ENCODE assay signal across 9 cellular contexts in genomic region chr11:76588455-76589325, GRCh38.
DNase-seq lines count a peak whose midpoint lies in the region; ATAC-seq and TF ChIP-seq lines count a peak whose summit lies in the region.
"Had no signal": no experiment of that assay in that cellular context is flagged by ENCODE, and none has a peak within 500 bp of the region (broad histone marks: within the 10 kb centered on the region; RNA-seq: fewer than 3 reads in every experiment).

No MANE protein-coding gene starts in this region.

- peak; percentile 62 to 71 for DNase-seq in activated T-cell treated with anti-CD3 and anti-CD28 coated beads, Interleukin-2, amount 50 U/mL, for 72 hours
- DNase-seq in hepatocyte (ENCODE audit: low spot score) (peak; percentile 65), NCI-H2196 treated with DMSO at 0.1 percent for 48 hours (lab: John Stamatoyannopoulos, UW; ENCODE audit: unreplicated experiment) (no peak), NCI-H1048 (lab: John Stamatoyannopoulos, UW) (no peak), prostate gland (ENCODE audit: low spot score) (no peak)
- DNase-seq in stimulated activated CD4-positive, alpha-beta T cell treated with anti-CD3 and anti-CD28 coated beads, Interleukin-4, amount 100 ng/mL, for 4 hours: peak; percentile 33 to 35

- H3K9me3 ChIP-seq in Loucy (ENCODE audit: insufficient read depth, low read depth, low read length): no peaks in the 10 kb centered on the region
- H3K9me3 ChIP-seq in hepatocyte (ENCODE audit: low read depth): no peaks in the 10 kb centered on the region
- no peaks in the 10 kb centered on the region for H3K9me3 ChIP-seq in prostate gland

- H3K9me2 ChIP-seq in Loucy (replicated peaks; ENCODE audit: low read depth, low read length) (no peaks in the 10 kb centered on the region), hepatocyte (replicated peaks; ENCODE audit: insufficient read depth) (no peaks in the 10 kb centered on the region)

- 67% methylated on average over 25 of the region's 25 CpGs for WGBS in hepatocyte (ENCODE audit: low lambda C conversion rate, missing lambda C conversion rate)
- WGBS in prostate gland: 83% methylated on average over 25 of the region's 25 CpGs

- peaks cover 0 to 1% of the 10 kb centered on the region in 2 donors for H3K36me3 Mint-ChIP-seq in activated T-cell treated with anti-CD3 and anti-CD28 coated beads, Interleukin-2, amount 50 U/mL, for 72 hours (ENCODE audit: insufficient read depth in 2 of 2)

- TF ChIP-seq CTCF in Loucy (conservative IDR thresholded peaks at IDR 0.05; ENCODE audit: low read length) (no peak), hepatocyte (IDR thresholded peaks at IDR 0.05; ENCODE audit: poor library complexity) (no peak), prostate gland (IDR thresholded peaks at IDR 0.05) (no peak)

- H3K4me2 ChIP-seq in Loucy (ENCODE audit: low read depth, low read length, poor library complexity, severe bottlenecking): peak overlapping the region; percentile 11
- peak overlapping the region; percentile 35 for H3K4me2 ChIP-seq in hepatocyte

- H3K36me3 ChIP-seq in Loucy (ENCODE audit: insufficient read depth, low read length): no peaks in the 10 kb centered on the region
- H3K36me3 ChIP-seq in hepatocyte (replicated peaks; ENCODE audit: insufficient read depth, low read depth): no peaks in the 10 kb centered on the region
- H3K36me3 ChIP-seq in prostate gland: no peaks in the 10 kb centered on the region

- H3K4me3 ChIP-seq in Loucy (ENCODE audit: low read length, poor library complexity, severe bottlenecking): no peak overlapping the region
- no peak overlapping the region for H3K4me3 ChIP-seq in hepatocyte
- H3K4me3 ChIP-seq in prostate gland: no peak overlapping the region

- H2AFZ ChIP-seq in Loucy (ENCODE audit: low read length) (no peak overlapping the region), hepatocyte (peak overlapping the region; percentile 23)

- peak; percentile 79 to 84 for ATAC-seq in activated T-cell treated with anti-CD3 and anti-CD28 coated beads, Interleukin-2, amount 50 U/mL, for 72 hours (replicated peaks in 1 of 2)
- ATAC-seq in GM21825 (IDR thresholded peaks at IDR 0.05; ENCODE audit: unreplicated experiment): no peak

- intact Hi-C loops in prostate gland (cut with DNase I): no loop called here

- no peak overlapping the region for H3K9ac ChIP-seq in Loucy (ENCODE audit: low read depth, low read length, poor library complexity, severe bottlenecking)

- H3K27ac ChIP-seq in hepatocyte: peak overlapping the region; percentile 90
- no peak overlapping the region for H3K27ac ChIP-seq in prostate gland

- peak overlapping the region; percentile 27 to 72 for H3K4me3 Mint-ChIP-seq in activated T-cell treated with anti-CD3 and anti-CD28 coated beads, Interleukin-2, amount 50 U/mL, for 72 hours
- H3K4me3 Mint-ChIP-seq: neural crest cell had no signal

- peaks cover 57% of the 10 kb centered on the region for H3K4me1 Mint-ChIP-seq in activated T-cell treated with anti-CD3 and anti-CD28 coated beads, Interleukin-2, amount 50 U/mL, for 72 hours (ENCODE audit: low read depth)

- H3K9me3 Mint-ChIP-seq in activated T-cell treated with anti-CD3 and anti-CD28 coated beads, Interleukin-2, amount 50 U/mL, for 72 hours: no peaks in the 10 kb centered on the region
- H3K9me3 Mint-ChIP-seq: neural crest cell had no signal

- no peaks in the 10 kb centered on the region for H3F3A ChIP-seq in Loucy (ENCODE audit: low read depth)

- H3K27me3 Mint-ChIP-seq in activated T-cell treated with anti-CD3 and anti-CD28 coated beads, Interleukin-2, amount 50 U/mL, for 72 hours (ENCODE audit: low read depth): no peaks in the 10 kb centered on the region

- H4K20me1 ChIP-seq in Loucy (ENCODE audit: insufficient read depth, low read length, poor library complexity, severe bottlenecking) (no peaks in the 10 kb centered on the region), hepatocyte (ENCODE audit: insufficient read depth, poor library complexity, severe bottlenecking) (no peaks in the 10 kb centered on the region)

- H3K79me2 ChIP-seq in Loucy (ENCODE audit: insufficient read depth, low read length): no peaks in the 10 kb centered on the region
- no peaks in the 10 kb centered on the region for H3K79me2 ChIP-seq in hepatocyte

- peaks cover 4% of the 10 kb centered on the region for H3K4me1 ChIP-seq in Loucy (ENCODE audit: insufficient read depth, low read length, poor library complexity, severe bottlenecking)
- H3K4me1 ChIP-seq in hepatocyte (ENCODE audit: insufficient read depth): peaks cover 12% of the 10 kb centered on the region
- no peaks in the 10 kb centered on the region for H3K4me1 ChIP-seq in prostate gland (replicated peaks)

- H3K27me3 ChIP-seq in Loucy (ENCODE audit: insufficient read depth, low read length, poor library complexity, severe bottlenecking): no peaks in the 10 kb centered on the region
- H3K27me3 ChIP-seq in hepatocyte: no peaks in the 10 kb centered on the region
- no peaks in the 10 kb centered on the region for H3K27me3 ChIP-seq in prostate gland (replicated peaks; ENCODE audit: insufficient read depth)

- no peak for TF ChIP-seq POLR2A in prostate gland (IDR thresholded peaks at IDR 0.05)

- H3K27ac Mint-ChIP-seq in activated T-cell treated with anti-CD3 and anti-CD28 coated beads, Interleukin-2, amount 50 U/mL, for 72 hours: peak overlapping the region; percentile 92

Comparison
In these comparisons a context has a peak if more than half of its experiments do, and no peak if none do; other contexts are left out.
1. DNase-seq: peak in activated T-cell treated with anti-CD3 and anti-CD28 coated beads, Interleukin-2, amount 50 U/mL, for 72 hours (2 of 2), hepatocyte (single experiment) and stimulated activated CD4-positive, alpha-beta T cell treated with anti-CD3 and anti-CD28 coated beads, Interleukin-4, amount 100 ng/mL, for 4 hours (2 of 2); none in NCI-H2196 treated with DMSO at 0.1 percent for 48 hours (single experiment), NCI-H1048 (single experiment) and prostate gland (single experiment).